ENCODE assay signal across 2 cellular contexts in the genomic region with DNA sequence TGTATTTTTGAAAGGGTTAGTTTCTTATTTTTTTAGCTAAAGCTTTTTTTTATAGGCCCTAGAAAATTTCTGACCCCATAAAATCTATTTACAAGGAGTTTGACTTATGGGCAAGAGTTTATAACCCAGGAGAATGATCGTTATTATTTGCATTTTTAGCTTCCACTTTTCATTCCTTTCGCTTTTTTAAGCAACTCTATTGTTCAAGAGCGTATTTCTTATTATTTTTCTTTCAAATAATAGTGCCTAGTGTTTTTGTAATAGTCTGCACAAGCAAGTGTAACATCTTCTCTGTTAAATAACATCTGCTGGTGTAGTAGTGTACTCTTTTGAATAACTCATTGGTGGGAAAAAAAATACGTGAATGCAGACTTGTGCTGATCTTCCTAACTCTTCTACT.
TF ChIP-seq lines count a peak whose summit lies in the region.

No MANE protein-coding gene starts in this region.

TF ChIP-seq in SK-N-SH, 30 proteins besides CTCF, POLR2A, EP300 and RAD21 (continued from another document):
- TF ChIP-seq CHD2 (IDR thresholded peaks at IDR 0.05; ENCODE audit: low read length, partially characterized antibody) (no peak), RCOR1 (IDR thresholded peaks at IDR 0.05; ENCODE audit: low read length) (no peak)

TF ChIP-seq in SK-N-SH treated with all-trans-retinoic acid at 6 μM for 48 hours, 23 proteins besides CTCF, POLR2A, EP300 and RAD21 (continued from another document):
- TF ChIP-seq, protein P1, sequence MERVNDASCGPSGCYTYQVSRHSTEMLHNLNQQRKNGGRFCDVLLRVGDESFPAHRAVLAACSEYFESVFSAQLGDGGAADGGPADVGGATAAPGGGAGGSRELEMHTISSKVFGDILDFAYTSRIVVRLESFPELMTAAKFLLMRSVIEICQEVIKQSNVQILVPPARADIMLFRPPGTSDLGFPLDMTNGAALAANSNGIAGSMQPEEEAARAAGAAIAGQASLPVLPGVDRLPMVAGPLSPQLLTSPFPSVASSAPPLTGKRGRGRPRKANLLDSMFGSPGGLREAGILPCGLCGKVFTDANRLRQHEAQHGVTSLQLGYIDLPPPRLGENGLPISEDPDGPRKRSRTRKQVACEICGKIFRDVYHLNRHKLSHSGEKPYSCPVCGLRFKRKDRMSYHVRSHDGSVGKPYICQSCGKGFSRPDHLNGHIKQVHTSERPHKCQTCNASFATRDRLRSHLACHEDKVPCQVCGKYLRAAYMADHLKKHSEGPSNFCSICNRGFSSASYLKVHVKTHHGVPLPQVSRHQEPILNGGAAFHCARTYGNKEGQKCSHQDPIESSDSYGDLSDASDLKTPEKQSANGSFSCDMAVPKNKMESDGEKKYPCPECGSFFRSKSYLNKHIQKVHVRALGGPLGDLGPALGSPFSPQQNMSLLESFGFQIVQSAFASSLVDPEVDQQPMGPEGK (CRISPR knock-in tag; IDR thresholded peaks at IDR 0.05; ENCODE audit: borderline replicate concordance) = no peak
- TF ChIP-seq, protein P2, sequence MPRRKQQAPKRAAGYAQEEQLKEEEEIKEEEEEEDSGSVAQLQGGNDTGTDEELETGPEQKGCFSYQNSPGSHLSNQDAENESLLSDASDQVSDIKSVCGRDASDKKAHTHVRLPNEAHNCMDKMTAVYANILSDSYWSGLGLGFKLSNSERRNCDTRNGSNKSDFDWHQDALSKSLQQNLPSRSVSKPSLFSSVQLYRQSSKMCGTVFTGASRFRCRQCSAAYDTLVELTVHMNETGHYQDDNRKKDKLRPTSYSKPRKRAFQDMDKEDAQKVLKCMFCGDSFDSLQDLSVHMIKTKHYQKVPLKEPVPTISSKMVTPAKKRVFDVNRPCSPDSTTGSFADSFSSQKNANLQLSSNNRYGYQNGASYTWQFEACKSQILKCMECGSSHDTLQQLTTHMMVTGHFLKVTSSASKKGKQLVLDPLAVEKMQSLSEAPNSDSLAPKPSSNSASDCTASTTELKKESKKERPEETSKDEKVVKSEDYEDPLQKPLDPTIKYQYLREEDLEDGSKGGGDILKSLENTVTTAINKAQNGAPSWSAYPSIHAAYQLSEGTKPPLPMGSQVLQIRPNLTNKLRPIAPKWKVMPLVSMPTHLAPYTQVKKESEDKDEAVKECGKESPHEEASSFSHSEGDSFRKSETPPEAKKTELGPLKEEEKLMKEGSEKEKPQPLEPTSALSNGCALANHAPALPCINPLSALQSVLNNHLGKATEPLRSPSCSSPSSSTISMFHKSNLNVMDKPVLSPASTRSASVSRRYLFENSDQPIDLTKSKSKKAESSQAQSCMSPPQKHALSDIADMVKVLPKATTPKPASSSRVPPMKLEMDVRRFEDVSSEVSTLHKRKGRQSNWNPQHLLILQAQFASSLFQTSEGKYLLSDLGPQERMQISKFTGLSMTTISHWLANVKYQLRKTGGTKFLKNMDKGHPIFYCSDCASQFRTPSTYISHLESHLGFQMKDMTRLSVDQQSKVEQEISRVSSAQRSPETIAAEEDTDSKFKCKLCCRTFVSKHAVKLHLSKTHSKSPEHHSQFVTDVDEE (CRISPR knock-in tag; IDR thresholded peaks at IDR 0.05) = no peak
- TF ChIP-seq CSDC2 (CRISPR knock-in tag; IDR thresholded peaks at IDR 0.05) = no peak
- no peak for TF ChIP-seq GLIS3 (CRISPR knock-in tag; IDR thresholded peaks at IDR 0.05)
- TF ChIP-seq, protein P3, sequence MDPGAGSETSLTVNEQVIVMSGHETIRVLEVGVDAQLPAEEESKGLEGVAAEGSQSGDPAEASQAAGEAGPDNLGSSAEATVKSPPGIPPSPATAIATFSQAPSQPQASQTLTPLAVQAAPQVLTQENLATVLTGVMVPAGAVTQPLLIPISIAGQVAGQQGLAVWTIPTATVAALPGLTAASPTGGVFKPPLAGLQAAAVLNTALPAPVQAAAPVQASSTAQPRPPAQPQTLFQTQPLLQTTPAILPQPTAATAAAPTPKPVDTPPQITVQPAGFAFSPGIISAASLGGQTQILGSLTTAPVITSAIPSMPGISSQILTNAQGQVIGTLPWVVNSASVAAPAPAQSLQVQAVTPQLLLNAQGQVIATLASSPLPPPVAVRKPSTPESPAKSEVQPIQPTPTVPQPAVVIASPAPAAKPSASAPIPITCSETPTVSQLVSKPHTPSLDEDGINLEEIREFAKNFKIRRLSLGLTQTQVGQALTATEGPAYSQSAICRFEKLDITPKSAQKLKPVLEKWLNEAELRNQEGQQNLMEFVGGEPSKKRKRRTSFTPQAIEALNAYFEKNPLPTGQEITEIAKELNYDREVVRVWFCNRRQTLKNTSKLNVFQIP (CRISPR knock-in tag; IDR thresholded peaks at IDR 0.05; ENCODE audit: borderline replicate concordance, low read depth) = no peak
- no peak for TF ChIP-seq BACH2 (CRISPR knock-in tag; IDR thresholded peaks at IDR 0.05; ENCODE audit: borderline replicate concordance)
- TF ChIP-seq, protein P4, sequence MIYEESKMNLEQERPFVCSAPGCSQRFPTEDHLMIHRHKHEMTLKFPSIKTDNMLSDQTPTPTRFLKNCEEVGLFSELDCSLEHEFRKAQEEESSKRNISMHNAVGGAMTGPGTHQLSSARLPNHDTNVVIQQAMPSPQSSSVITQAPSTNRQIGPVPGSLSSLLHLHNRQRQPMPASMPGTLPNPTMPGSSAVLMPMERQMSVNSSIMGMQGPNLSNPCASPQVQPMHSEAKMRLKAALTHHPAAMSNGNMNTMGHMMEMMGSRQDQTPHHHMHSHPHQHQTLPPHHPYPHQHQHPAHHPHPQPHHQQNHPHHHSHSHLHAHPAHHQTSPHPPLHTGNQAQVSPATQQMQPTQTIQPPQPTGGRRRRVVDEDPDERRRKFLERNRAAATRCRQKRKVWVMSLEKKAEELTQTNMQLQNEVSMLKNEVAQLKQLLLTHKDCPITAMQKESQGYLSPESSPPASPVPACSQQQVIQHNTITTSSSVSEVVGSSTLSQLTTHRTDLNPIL (CRISPR knock-in tag; IDR thresholded peaks at IDR 0.05; ENCODE audit: low read depth) = no peak
- no peak for TF ChIP-seq RARB (CRISPR knock-in tag; IDR thresholded peaks at IDR 0.05)
- no peak for TF ChIP-seq OSR1 (CRISPR knock-in tag; IDR thresholded peaks at IDR 0.05)
- no peak for TF ChIP-seq ESRRG (CRISPR knock-in tag; IDR thresholded peaks at IDR 0.05)
- no peak for TF ChIP-seq ARNTL (CRISPR knock-in tag; IDR thresholded peaks at IDR 0.05; ENCODE audit: borderline replicate concordance, low read depth)
- no peak for TF ChIP-seq ZC3H10 (CRISPR knock-in tag; IDR thresholded peaks at IDR 0.05)
- TF ChIP-seq SNAI2 (CRISPR knock-in tag; IDR thresholded peaks at IDR 0.05) = no peak
